1 cellular context compared by ENCODE assay signal in the genomic region with DNA sequence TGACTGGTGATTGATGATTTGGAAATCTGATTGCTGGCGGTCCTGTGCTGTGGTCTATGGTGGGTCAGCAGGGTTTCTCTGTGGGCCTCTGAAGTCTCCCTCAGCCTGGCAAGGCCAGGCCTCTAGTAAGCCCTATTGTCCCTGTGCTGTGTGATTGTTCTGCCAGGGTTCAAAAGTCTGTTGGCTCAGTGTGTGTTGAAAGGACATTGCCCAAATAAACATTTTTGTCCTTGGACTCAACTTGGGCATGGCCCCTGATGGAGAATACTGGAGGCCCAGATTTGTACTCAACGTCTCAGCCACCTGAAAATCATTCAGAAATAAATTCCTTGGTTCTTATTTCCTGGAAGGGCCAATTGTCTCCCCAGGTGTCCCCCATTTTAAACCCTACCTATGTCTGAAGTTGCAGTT.
TF ChIP-seq lines count a peak whose summit lies in the region.

No MANE protein-coding gene starts in this region.

TF ChIP-seq in HepG2, 621 proteins besides CTCF, POLR2A, EP300 and RAD21 (continued from another document and continues in another):
- TF ChIP-seq CREM (IDR thresholded peaks at IDR 0.05) (peak; percentile 85), CREM (CRISPR knock-in tag; IDR thresholded peaks at IDR 0.05) (no peak), DMAP1 (CRISPR knock-in tag; IDR thresholded peaks at IDR 0.05) (peak; percentile 62; the same call in 1 of the 2 replicates), CENPT (CRISPR knock-in tag; IDR thresholded peaks at IDR 0.05; ENCODE audit: low read depth) (no peak), CBX2 (IDR thresholded peaks at IDR 0.05; ENCODE audit: low read depth, low read length) (no peak), CBX2 (CRISPR knock-in tag; IDR thresholded peaks at IDR 0.05; ENCODE audit: low read depth) (no peak), CBFB (CRISPR knock-in tag; IDR thresholded peaks at IDR 0.05) (peak; percentile 78), TAF1 (CRISPR knock-in tag; IDR thresholded peaks at IDR 0.05) (no peak), ZNF33A (CRISPR knock-in tag; IDR thresholded peaks at IDR 0.05; ENCODE audit: borderline replicate concordance) (no peak), SP5 (CRISPR knock-in tag; IDR thresholded peaks at IDR 0.05; ENCODE audit: borderline replicate concordance, low read depth) (no peak), NCOA2 (CRISPR knock-in tag; IDR thresholded peaks at IDR 0.05) (peak; percentile 96), RARA (CRISPR knock-in tag; IDR thresholded peaks at IDR 0.05) (peak; percentile 96), HES4 (CRISPR knock-in tag; IDR thresholded peaks at IDR 0.05; ENCODE audit: borderline replicate concordance) (no peak), GPN1 (CRISPR knock-in tag; IDR thresholded peaks at IDR 0.05; ENCODE audit: borderline replicate concordance) (no peak), RFX5 (IDR thresholded peaks at IDR 0.05; ENCODE audit: low read depth, low read length) (no peak), SNAPC2 (CRISPR knock-in tag; IDR thresholded peaks at IDR 0.05) (no peak), ZNF496 (CRISPR knock-in tag; IDR thresholded peaks at IDR 0.05; ENCODE audit: insufficient replicate concordance) (no peak), ZMYM2 (CRISPR knock-in tag; IDR thresholded peaks at IDR 0.05) (peak; percentile 95), MED13 (CRISPR knock-in tag; IDR thresholded peaks at IDR 0.05) (no peak), ZBTB3 (CRISPR knock-in tag; IDR thresholded peaks at IDR 0.05; ENCODE audit: borderline replicate concordance, low read depth) (no peak; the same call in 1 of the 2 replicates), ZNF343 (CRISPR knock-in tag; IDR thresholded peaks at IDR 0.05) (no peak), ZNF451 (CRISPR knock-in tag; IDR thresholded peaks at IDR 0.05) (0 out of 2 replicates have a peak, but pooled peaks have one; percentile 42), GTF3A (CRISPR knock-in tag; conservative IDR thresholded peaks at IDR 0.05) (no peak), HDAC6 (IDR thresholded peaks at IDR 0.05; ENCODE audit: low read depth, low read length) (no peak), ARHGAP35 (CRISPR knock-in tag; IDR thresholded peaks at IDR 0.05; ENCODE audit: borderline replicate concordance) (no peak; the same call in 1 of the 2 replicates), ZMYM4 (CRISPR knock-in tag; IDR thresholded peaks at IDR 0.05) (peak; percentile 90), TOE1 (CRISPR knock-in tag; IDR thresholded peaks at IDR 0.05) (no peak), ZNF205 (CRISPR knock-in tag; IDR thresholded peaks at IDR 0.05) (peak; percentile 90; the same call in 1 of the 2 replicates), ERF (CRISPR knock-in tag; IDR thresholded peaks at IDR 0.05) (peak; percentile 80; the same call in 1 of the 2 replicates), ZFY (CRISPR knock-in tag; IDR thresholded peaks at IDR 0.05) (peak; percentile 80), ZBTB7B (CRISPR knock-in tag; IDR thresholded peaks at IDR 0.05) (peak; percentile 94), KLF16 (CRISPR knock-in tag; IDR thresholded peaks at IDR 0.05) (peak in 1 of 2 experiments; percentile 85; a peak in 2 of 4 replicates), ZNF607 (CRISPR knock-in tag; IDR thresholded peaks at IDR 0.05; ENCODE audit: borderline replicate concordance) (no peak), ZNF546 (CRISPR knock-in tag; conservative IDR thresholded peaks at IDR 0.05) (no peak), ZNF143 (CRISPR knock-in tag; IDR thresholded peaks at IDR 0.05) (no peak), STAT5B (CRISPR knock-in tag; IDR thresholded peaks at IDR 0.05) (0 out of 2 replicates have a peak, but pooled peaks have one; percentile 42)
- TF ChIP-seq, protein P1, sequence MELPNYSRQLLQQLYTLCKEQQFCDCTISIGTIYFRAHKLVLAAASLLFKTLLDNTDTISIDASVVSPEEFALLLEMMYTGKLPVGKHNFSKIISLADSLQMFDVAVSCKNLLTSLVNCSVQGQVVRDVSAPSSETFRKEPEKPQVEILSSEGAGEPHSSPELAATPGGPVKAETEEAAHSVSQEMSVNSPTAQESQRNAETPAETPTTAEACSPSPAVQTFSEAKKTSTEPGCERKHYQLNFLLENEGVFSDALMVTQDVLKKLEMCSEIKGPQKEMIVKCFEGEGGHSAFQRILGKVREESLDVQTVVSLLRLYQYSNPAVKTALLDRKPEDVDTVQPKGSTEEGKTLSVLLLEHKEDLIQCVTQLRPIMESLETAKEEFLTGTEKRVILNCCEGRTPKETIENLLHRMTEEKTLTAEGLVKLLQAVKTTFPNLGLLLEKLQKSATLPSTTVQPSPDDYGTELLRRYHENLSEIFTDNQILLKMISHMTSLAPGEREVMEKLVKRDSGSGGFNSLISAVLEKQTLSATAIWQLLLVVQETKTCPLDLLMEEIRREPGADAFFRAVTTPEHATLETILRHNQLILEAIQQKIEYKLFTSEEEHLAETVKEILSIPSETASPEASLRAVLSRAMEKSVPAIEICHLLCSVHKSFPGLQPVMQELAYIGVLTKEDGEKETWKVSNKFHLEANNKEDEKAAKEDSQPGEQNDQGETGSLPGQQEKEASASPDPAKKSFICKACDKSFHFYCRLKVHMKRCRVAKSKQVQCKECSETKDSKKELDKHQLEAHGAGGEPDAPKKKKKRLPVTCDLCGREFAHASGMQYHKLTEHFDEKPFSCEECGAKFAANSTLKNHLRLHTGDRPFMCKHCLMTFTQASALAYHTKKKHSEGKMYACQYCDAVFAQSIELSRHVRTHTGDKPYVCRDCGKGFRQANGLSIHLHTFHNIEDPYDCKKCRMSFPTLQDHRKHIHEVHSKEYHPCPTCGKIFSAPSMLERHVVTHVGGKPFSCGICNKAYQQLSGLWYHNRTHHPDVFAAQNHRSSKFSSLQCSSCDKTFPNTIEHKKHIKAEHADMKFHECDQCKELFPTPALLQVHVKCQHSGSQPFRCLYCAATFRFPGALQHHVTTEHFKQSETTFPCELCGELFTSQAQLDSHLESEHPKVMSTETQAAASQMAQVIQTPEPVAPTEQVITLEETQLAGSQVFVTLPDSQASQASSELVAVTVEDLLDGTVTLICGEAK (IDR thresholded peaks at IDR 0.05) = no peak
- TF ChIP-seq, protein P1 (CRISPR knock-in tag; IDR thresholded peaks at IDR 0.05) = peak; percentile 63; the same call in 1 of the 2 replicates
- TF ChIP-seq, protein P2, sequence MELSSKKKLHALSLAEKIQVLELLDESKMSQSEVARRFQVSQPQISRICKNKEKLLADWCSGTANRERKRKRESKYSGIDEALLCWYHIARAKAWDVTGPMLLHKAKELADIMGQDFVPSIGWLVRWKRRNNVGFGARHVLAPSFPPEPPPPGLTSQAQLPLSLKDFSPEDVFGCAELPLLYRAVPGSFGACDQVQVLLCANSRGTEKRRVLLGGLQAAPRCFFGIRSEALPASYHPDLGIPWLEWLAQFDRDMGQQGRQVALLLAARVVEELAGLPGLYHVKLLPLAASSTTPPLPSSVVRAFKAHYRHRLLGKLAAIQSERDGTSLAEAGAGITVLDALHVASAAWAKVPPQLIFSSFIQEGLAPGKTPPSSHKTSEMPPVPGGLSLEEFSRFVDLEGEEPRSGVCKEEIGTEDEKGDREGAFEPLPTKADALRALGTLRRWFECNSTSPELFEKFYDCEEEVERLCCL (CRISPR knock-in tag; IDR thresholded peaks at IDR 0.05; ENCODE audit: borderline replicate concordance) = no peak
- TF ChIP-seq, protein P3, sequence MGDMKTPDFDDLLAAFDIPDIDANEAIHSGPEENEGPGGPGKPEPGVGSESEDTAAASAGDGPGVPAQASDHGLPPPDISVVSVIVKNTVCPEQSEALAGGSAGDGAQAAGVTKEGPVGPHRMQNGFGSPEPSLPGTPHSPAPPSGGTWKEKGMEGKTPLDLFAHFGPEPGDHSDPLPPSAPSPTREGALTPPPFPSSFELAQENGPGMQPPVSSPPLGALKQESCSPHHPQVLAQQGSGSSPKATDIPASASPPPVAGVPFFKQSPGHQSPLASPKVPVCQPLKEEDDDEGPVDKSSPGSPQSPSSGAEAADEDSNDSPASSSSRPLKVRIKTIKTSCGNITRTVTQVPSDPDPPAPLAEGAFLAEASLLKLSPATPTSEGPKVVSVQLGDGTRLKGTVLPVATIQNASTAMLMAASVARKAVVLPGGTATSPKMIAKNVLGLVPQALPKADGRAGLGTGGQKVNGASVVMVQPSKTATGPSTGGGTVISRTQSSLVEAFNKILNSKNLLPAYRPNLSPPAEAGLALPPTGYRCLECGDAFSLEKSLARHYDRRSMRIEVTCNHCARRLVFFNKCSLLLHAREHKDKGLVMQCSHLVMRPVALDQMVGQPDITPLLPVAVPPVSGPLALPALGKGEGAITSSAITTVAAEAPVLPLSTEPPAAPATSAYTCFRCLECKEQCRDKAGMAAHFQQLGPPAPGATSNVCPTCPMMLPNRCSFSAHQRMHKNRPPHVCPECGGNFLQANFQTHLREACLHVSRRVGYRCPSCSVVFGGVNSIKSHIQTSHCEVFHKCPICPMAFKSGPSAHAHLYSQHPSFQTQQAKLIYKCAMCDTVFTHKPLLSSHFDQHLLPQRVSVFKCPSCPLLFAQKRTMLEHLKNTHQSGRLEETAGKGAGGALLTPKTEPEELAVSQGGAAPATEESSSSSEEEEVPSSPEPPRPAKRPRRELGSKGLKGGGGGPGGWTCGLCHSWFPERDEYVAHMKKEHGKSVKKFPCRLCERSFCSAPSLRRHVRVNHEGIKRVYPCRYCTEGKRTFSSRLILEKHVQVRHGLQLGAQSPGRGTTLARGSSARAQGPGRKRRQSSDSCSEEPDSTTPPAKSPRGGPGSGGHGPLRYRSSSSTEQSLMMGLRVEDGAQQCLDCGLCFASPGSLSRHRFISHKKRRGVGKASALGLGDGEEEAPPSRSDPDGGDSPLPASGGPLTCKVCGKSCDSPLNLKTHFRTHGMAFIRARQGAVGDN (CRISPR knock-in tag; IDR thresholded peaks at IDR 0.05) = peak; percentile 34; the same call in 1 of the 2 replicates
- TF ChIP-seq, protein P4, sequence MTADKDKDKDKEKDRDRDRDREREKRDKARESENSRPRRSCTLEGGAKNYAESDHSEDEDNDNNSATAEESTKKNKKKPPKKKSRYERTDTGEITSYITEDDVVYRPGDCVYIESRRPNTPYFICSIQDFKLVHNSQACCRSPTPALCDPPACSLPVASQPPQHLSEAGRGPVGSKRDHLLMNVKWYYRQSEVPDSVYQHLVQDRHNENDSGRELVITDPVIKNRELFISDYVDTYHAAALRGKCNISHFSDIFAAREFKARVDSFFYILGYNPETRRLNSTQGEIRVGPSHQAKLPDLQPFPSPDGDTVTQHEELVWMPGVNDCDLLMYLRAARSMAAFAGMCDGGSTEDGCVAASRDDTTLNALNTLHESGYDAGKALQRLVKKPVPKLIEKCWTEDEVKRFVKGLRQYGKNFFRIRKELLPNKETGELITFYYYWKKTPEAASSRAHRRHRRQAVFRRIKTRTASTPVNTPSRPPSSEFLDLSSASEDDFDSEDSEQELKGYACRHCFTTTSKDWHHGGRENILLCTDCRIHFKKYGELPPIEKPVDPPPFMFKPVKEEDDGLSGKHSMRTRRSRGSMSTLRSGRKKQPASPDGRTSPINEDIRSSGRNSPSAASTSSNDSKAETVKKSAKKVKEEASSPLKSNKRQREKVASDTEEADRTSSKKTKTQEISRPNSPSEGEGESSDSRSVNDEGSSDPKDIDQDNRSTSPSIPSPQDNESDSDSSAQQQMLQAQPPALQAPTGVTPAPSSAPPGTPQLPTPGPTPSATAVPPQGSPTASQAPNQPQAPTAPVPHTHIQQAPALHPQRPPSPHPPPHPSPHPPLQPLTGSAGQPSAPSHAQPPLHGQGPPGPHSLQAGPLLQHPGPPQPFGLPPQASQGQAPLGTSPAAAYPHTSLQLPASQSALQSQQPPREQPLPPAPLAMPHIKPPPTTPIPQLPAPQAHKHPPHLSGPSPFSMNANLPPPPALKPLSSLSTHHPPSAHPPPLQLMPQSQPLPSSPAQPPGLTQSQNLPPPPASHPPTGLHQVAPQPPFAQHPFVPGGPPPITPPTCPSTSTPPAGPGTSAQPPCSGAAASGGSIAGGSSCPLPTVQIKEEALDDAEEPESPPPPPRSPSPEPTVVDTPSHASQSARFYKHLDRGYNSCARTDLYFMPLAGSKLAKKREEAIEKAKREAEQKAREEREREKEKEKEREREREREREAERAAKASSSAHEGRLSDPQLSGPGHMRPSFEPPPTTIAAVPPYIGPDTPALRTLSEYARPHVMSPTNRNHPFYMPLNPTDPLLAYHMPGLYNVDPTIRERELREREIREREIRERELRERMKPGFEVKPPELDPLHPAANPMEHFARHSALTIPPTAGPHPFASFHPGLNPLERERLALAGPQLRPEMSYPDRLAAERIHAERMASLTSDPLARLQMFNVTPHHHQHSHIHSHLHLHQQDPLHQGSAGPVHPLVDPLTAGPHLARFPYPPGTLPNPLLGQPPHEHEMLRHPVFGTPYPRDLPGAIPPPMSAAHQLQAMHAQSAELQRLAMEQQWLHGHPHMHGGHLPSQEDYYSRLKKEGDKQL (CRISPR knock-in tag; IDR thresholded peaks at IDR 0.05; ENCODE audit: low read depth) = peak; percentile 84
